ENCODE assay signal across 23 cellular contexts in the genomic region with DNA sequence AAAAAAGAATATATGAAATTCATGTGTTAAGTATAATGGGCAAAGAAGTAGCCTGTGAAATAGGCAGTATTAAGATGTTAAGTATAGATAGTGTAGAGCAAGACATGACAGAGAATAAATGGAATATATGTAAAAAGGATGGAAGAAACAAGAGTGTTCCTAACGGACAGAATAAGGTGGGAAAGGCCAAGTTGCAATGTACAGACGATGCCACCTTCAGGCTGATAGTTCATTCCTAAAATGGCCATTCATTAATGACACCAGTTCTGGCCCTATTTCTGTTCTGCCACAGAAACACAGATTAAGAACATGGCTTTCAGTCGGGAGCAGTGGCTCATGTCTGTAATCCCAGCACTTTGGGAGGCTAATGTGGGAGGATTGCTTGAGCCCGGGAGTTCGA. TPM values are rescaled to one million over a fixed set of nuclear protein-coding genes. Genes with fewer than 3 reads are reported as not detected.
DNase-seq lines count a peak whose midpoint lies in the region; ATAC-seq and TF ChIP-seq lines count a peak whose summit lies in the region.
"Had no signal": no experiment of that assay in that cellular context is flagged by ENCODE, and none has a peak within 500 bp of the region (broad histone marks: within the 10 kb centered on the region; RNA-seq: fewer than 3 reads in every experiment).

No MANE protein-coding gene starts in this region.

- no peak overlapping the region for H3K4me3 ChIP-seq in endodermal cell (ENCODE audit: low read length)
- H3K4me3 ChIP-seq: heart right ventricle, lower lobe of right lung, SJSA1 had no signal

- ATAC-seq in HG03565 (IDR thresholded peaks at IDR 0.05; ENCODE audit: unreplicated experiment) (no peak), HG02678 (IDR thresholded peaks at IDR 0.05; ENCODE audit: unreplicated experiment) (no peak)
- ATAC-seq: activated CD8-positive, alpha-beta T cell treated with anti-CD3 and anti-CD28 coated beads for 36 hours; activated naive CD4-positive, alpha-beta T cell treated with anti-CD3 and anti-CD28 coated beads, Interleukin-2, amount 50 U/mL, for 72 hours; effector memory CD8-positive, alpha-beta T cell; heart right ventricle; lower lobe of right lung had no signal

- no peak overlapping the region for H3K27ac ChIP-seq in endodermal cell (ENCODE audit: low read depth, low read length)
- H3K27ac ChIP-seq: heart right ventricle, lower lobe of right lung, SJSA1 had no signal

- TF ChIP-seq CTCF in endodermal cell (conservative IDR thresholded peaks at IDR 0.05) = peak; percentile 25

- H3K36me3 Mint-ChIP-seq in endodermal cell (ENCODE audit: low read depth) = no peaks in the 10 kb centered on the region

- H3K9me3 Mint-ChIP-seq in endodermal cell = no peaks in the 10 kb centered on the region
- H3K9me3 Mint-ChIP-seq: activated B cell treated with CpG ODN at 0.5 μM for 24 hours; activated CD8-positive, alpha-beta T cell treated with anti-CD3 and anti-CD28 coated beads for 36 hours; activated naive CD4-positive, alpha-beta T cell treated with anti-CD3 and anti-CD28 coated beads, Interleukin-2, amount 50 U/mL, for 72 hours; effector memory CD8-positive, alpha-beta T cell; T-helper 2 cell treated with Interferon-gamma antibody and Interleukin-4, amounts not matched to agents 5 μg/mL and 100 μg/mL, for 36 hours had no signal

- peaks cover 28% of the 10 kb centered on the region for H3K27me3 Mint-ChIP-seq in endodermal cell (ENCODE audit: insufficient read depth)

- peaks cover 14% of the 10 kb centered on the region for H3K4me1 Mint-ChIP-seq in endodermal cell

- WGBS in endodermal cell (ENCODE audit: insufficient coverage in 1 of 2, insufficient read length in 1 of 2), 2 experiments = 57 to 77% methylated on average over 3 to 5 of the region's 5 CpGs

- H3K9ac ChIP-seq in endodermal cell (ENCODE audit: extremely low read depth, low read length, poor library complexity, severe bottlenecking) = no peak overlapping the region

- H3K4me1 ChIP-seq in endodermal cell (ENCODE audit: control insufficient read depth, insufficient read depth, low read length) = no peaks in the 10 kb centered on the region
- H3K4me1 ChIP-seq: SJSA1 had no signal

- no peak overlapping the region for H3K27ac Mint-ChIP-seq in endodermal cell
- H3K27ac Mint-ChIP-seq: activated B cell treated with CpG ODN at 0.5 μM for 24 hours; activated CD8-positive, alpha-beta T cell treated with anti-CD3 and anti-CD28 coated beads for 36 hours; activated naive CD4-positive, alpha-beta T cell treated with anti-CD3 and anti-CD28 coated beads, Interleukin-2, amount 50 U/mL, for 72 hours; effector memory CD8-positive, alpha-beta T cell; T-helper 2 cell treated with Interferon-gamma antibody and Interleukin-4, amounts not matched to agents 5 μg/mL and 100 μg/mL, for 36 hours had no signal

- H3K9me3 ChIP-seq in endodermal cell (ENCODE audit: control insufficient read depth, low read length) = no peaks in the 10 kb centered on the region
- H3K9me3 ChIP-seq: heart right ventricle, lower lobe of right lung, SJSA1 had no signal

- H3K27me3 ChIP-seq in endodermal cell (ENCODE audit: control insufficient read depth, insufficient read depth, low read length, poor library complexity, severe bottlenecking) = peaks cover 35% of the 10 kb centered on the region
- H3K27me3 ChIP-seq: SJSA1 had no signal

- no peaks in the 10 kb centered on the region for H3K36me3 ChIP-seq in endodermal cell (ENCODE audit: control insufficient read depth, insufficient read depth, low read length)
- H3K36me3 ChIP-seq: heart right ventricle, lower lobe of right lung, SJSA1 had no signal

- DNase-seq in DMS79 treated with DMSO at 0.1 percent for 48 hours (lab: John Stamatoyannopoulos, UW) (peak; percentile 1), DMS79 (lab: John Stamatoyannopoulos, UW) (no peak), DMS53 (lab: John Stamatoyannopoulos, UW) (peak; percentile 64), NCI-H1694 treated with DMSO at 0.1 percent for 48 hours (lab: John Stamatoyannopoulos, UW) (peak; percentile 10), endodermal cell (no peak), CD1c-positive myeloid dendritic cell (ENCODE audit: extremely low spot score) (no peak)
- DNase-seq: 8988T; activated B cell treated with CpG ODN at 0.5 μM for 24 hours; activated T-cell treated with anti-CD3 and anti-CD28 coated beads, Interleukin-2, amount 50 U/mL, for 1 hour; effector memory CD8-positive, alpha-beta T cell; heart right ventricle; lower lobe of right lung; NCI-H187 treated with DMSO at 0.1 percent for 48 hours; NCI-H510A; stimulated activated CD8-positive, alpha-beta memory T cell treated with anti-CD3 and anti-CD28 coated beads, Interleukin-4, amount 100 ng/mL, for 48 hours had no signal

- H3K4me3 Mint-ChIP-seq in endodermal cell = no peak overlapping the region
- H3K4me3 Mint-ChIP-seq: activated B cell treated with CpG ODN at 0.5 μM for 24 hours; activated CD8-positive, alpha-beta T cell treated with anti-CD3 and anti-CD28 coated beads for 36 hours; effector memory CD8-positive, alpha-beta T cell; T-helper 2 cell treated with Interferon-gamma antibody and Interleukin-4, amounts not matched to agents 5 μg/mL and 100 μg/mL, for 36 hours had no signal

RNA-seq across cellular contexts. Expression of a gene that starts 4.4 kb away (rescaled TPM):
- total RNA-seq in endodermal cell = under 1 TPM in 1 of 2 donors, not detected in 1; 0.07 TPM
- 0.82 TPM for polyA plus RNA-seq in endodermal cell (2013, experiment 1 of 2)
- polyA plus RNA-seq in endodermal cell (2013, experiment 2 of 2) = 0.87 TPM
- total RNA-seq: activated naive CD4-positive, alpha-beta T cell treated with anti-CD3 and anti-CD28 coated beads, Interleukin-2, amount 50 U/mL, for 72 hours; heart right ventricle; renal cortical epithelial cell; SJSA1; subcutaneous adipose tissue had no signal

RNA-seq across cellular contexts. Expression of a gene that starts 24.7 kb away (rescaled TPM):
- 10 to 100 TPM; 52.0 to 63.1 TPM for total RNA-seq in endodermal cell
- 41.7 TPM for polyA plus RNA-seq in endodermal cell (2013, experiment 1 of 2)
- polyA plus RNA-seq in endodermal cell (2013, experiment 2 of 2) = 41.1 TPM

RNA-seq across cellular contexts. Expression of a gene that starts 24.9 kb away (rescaled TPM):
- 10 to 100 TPM; 37.5 to 47.4 TPM for total RNA-seq in endodermal cell
- 78.3 TPM for polyA plus RNA-seq in endodermal cell (2013, experiment 1 of 2)
- polyA plus RNA-seq in endodermal cell (2013, experiment 2 of 2) = 81.9 TPM

Comparison
In these comparisons a context has a peak if more than half of its experiments do, and no peak if none do; other contexts are left out.
1. DNase-seq: peak in DMS79 treated with DMSO at 0.1 percent for 48 hours (single experiment), DMS53 (single experiment) and NCI-H1694 treated with DMSO at 0.1 percent for 48 hours (single experiment); none in DMS79 (single experiment), endodermal cell (single experiment) and CD1c-positive myeloid dendritic cell (single experiment).